Comparison of ENCODE assay signal across 7 cellular contexts in genomic region chr10:79241990-79242619, GRCh38.
DNase-seq lines count a peak whose midpoint lies in the region; ATAC-seq lines count a peak whose summit lies in the region.

No MANE protein-coding gene starts in this region.

- H3K9me3 Mint-ChIP-seq in central memory CD8-positive, alpha-beta T cell = no peaks in the 10 kb centered on the region

- DNase-seq in T-helper 1 cell (peak in 3 of 5 donors; percentile 16 to 60 (median 22)), left kidney (ENCODE audit: low read depth, low spot score) (peak; percentile 84), OCI-M1 (lab: John Stamatoyannopoulos, UW) (no peak)
- DNase-seq in central memory CD8-positive, alpha-beta T cell (ENCODE audit: low spot score in 2 of 2) = no peak
- DNase-seq in stimulated activated CD4-positive, alpha-beta T cell treated with anti-CD3 and anti-CD28 coated beads, Interleukin-4, amount 100 ng/mL, for 48 hours (ENCODE audit: low read depth in 2 of 2) = peak; percentile 47 to 68

- H3K4me3 Mint-ChIP-seq in central memory CD8-positive, alpha-beta T cell = peak overlapping the region; percentile 83

- peak overlapping the region; percentile 73 for H3K27ac Mint-ChIP-seq in central memory CD8-positive, alpha-beta T cell (ENCODE audit: low read depth)

- H3K4me1 Mint-ChIP-seq in central memory CD8-positive, alpha-beta T cell = peaks cover 42% of the 10 kb centered on the region

- ATAC-seq in GM18861 (IDR thresholded peaks at IDR 0.05; ENCODE audit: unreplicated experiment) = peak; percentile 29
- ATAC-seq in HG03064 (IDR thresholded peaks at IDR 0.05; ENCODE audit: low read depth, unreplicated experiment) = peak; percentile 23
- no peak for ATAC-seq in central memory CD8-positive, alpha-beta T cell (replicated peaks; ENCODE audit: extremely low read depth, poor library complexity, severe bottlenecking)

- H3K36me3 Mint-ChIP-seq in central memory CD8-positive, alpha-beta T cell (ENCODE audit: insufficient read depth) = peaks cover 3% of the 10 kb centered on the region

- no peaks in the 10 kb centered on the region for H3K27me3 Mint-ChIP-seq in central memory CD8-positive, alpha-beta T cell

Comparison
In these comparisons a context has a peak if more than half of its experiments do, and no peak if none do; other contexts are left out.
1. DNase-seq: peak in T-helper 1 cell (3 of 5), left kidney (single experiment) and stimulated activated CD4-positive, alpha-beta T cell treated with anti-CD3 and anti-CD28 coated beads, Interleukin-4, amount 100 ng/mL, for 48 hours (2 of 2); none in central memory CD8-positive, alpha-beta T cell (0 of 2) and OCI-M1 (single experiment).